20 cellular contexts compared by ENCODE assay signal in genomic region chr7:19362099-19362498, GRCh38.
DNase-seq lines count a peak whose midpoint lies in the region; ATAC-seq and TF ChIP-seq lines count a peak whose summit lies in the region.
"Had no signal": no experiment of that assay in that cellular context is flagged by ENCODE, and none has a peak within 500 bp of the region (broad histone marks: within the 10 kb centered on the region; RNA-seq: fewer than 3 reads in every experiment).

No MANE protein-coding gene starts in this region.

- H3K27me3 ChIP-seq in brain microvascular endothelial cell (replicated peaks), result no peaks in the 10 kb centered on the region
- H3K27me3 ChIP-seq in foreskin keratinocyte, result no peaks in the 10 kb centered on the region
- H3K27me3 ChIP-seq: esophagus muscularis mucosa, tibial nerve had no signal

- H3K36me3 ChIP-seq in brain microvascular endothelial cell (replicated peaks), result no peaks in the 10 kb centered on the region
- H3K36me3 ChIP-seq: esophagus muscularis mucosa, lower lobe of right lung, tibial nerve had no signal

- TF ChIP-seq CTCF in brain microvascular endothelial cell (IDR thresholded peaks at IDR 0.05; ENCODE audit: low read depth, low read length, missing control alignments) (no peak), foreskin keratinocyte (conservative IDR thresholded peaks at IDR 0.05) (no peak)

- in situ Hi-C loops in brain microvascular endothelial cell (cut with HindIII; ENCODE audit: low pct_ligation_motif_present, low sequenced_read_pairs), result no loop called here

- peak; percentile 37 for ATAC-seq in foreskin keratinocyte
- ATAC-seq: activated naive CD8-positive, alpha-beta T cell treated with anti-CD3 and anti-CD28 coated beads, Interleukin-2, amount 50 U/mL, for 24 hours; lower lobe of right lung; right cardiac atrium had no signal

- no peak overlapping the region for H3K4me3 ChIP-seq in brain microvascular endothelial cell (ENCODE audit: low read depth, low read length)
- H3K4me3 ChIP-seq: esophagus muscularis mucosa, lower lobe of right lung, tibial nerve had no signal

- DNase-seq in GM03348 (ENCODE audit: low spot score), result peak; percentile 22
- DNase-seq in M059J (ENCODE audit: low read depth), result peak; percentile 15
- peak; percentile 22 for DNase-seq in brain microvascular endothelial cell
- DNase-seq in foreskin keratinocyte, result peak; percentile 18 to 63
- DNase-seq in kidney tubule cell (ENCODE audit: low spot score), result no peak
- DNase-seq in superior temporal gyrus (ENCODE audit: extremely low spot score), result no peak
- no peak for DNase-seq in iPS-NIHi11 (ENCODE audit: low spot score)
- no peak for DNase-seq in DMS153 (lab: John Stamatoyannopoulos, UW)
- DNase-seq: activated CD4-positive, alpha-beta T cell treated with anti-CD3 and anti-CD28 coated beads, Interleukin-2, amount 10 ng/mL, durations not matched to agents 7 days and 5 days; activated naive CD8-positive, alpha-beta T cell treated with anti-CD3 and anti-CD28 coated beads, Interleukin-2, amount 50 U/mL, for 24 hours; AML-193; caudate nucleus; lower lobe of right lung; NCI-H2081; NCI-H510A; right cardiac atrium; Right ventricle myocardium superior; stimulated activated naive CD4-positive, alpha-beta T cell had no signal

- H3K27ac ChIP-seq in brain microvascular endothelial cell, result no peak overlapping the region
- H3K27ac ChIP-seq in foreskin keratinocyte, result no peak overlapping the region
- H3K27ac ChIP-seq: esophagus muscularis mucosa, lower lobe of right lung, tibial nerve had no signal

- H3K4me1 ChIP-seq in foreskin keratinocyte, result no peaks in the 10 kb centered on the region
- H3K4me1 ChIP-seq: esophagus muscularis mucosa, lower lobe of right lung, tibial nerve had no signal

Comparison
In these comparisons a context has a peak if more than half of its experiments do, and no peak if none do; other contexts are left out.
1. DNase-seq: peak in GM03348 (single experiment), M059J (single experiment), brain microvascular endothelial cell (single experiment) and foreskin keratinocyte (2 of 2); none in kidney tubule cell (single experiment), superior temporal gyrus (single experiment), iPS-NIHi11 (single experiment) and DMS153 (single experiment).